1 cellular context compared by ENCODE assay signal in genomic region chr4:105896984-105897760, GRCh38.
TF ChIP-seq lines count a peak whose summit lies in the region.

No MANE protein-coding gene starts in this region.

TF ChIP-seq in HEK293, 187 proteins besides CTCF, POLR2A, EP300 and RAD21 (continued from another document):
- TF ChIP-seq ZNF518A (tag by site-specific recombination; conservative IDR thresholded peaks at IDR 0.05; ENCODE audit: low read depth) (no peak), ZNF510 (tag by site-specific recombination; IDR thresholded peaks at IDR 0.05; ENCODE audit: insufficient replicate concordance) (no peak)
